Comparison of ENCODE assay signal across 2 cellular contexts in the genomic region with DNA sequence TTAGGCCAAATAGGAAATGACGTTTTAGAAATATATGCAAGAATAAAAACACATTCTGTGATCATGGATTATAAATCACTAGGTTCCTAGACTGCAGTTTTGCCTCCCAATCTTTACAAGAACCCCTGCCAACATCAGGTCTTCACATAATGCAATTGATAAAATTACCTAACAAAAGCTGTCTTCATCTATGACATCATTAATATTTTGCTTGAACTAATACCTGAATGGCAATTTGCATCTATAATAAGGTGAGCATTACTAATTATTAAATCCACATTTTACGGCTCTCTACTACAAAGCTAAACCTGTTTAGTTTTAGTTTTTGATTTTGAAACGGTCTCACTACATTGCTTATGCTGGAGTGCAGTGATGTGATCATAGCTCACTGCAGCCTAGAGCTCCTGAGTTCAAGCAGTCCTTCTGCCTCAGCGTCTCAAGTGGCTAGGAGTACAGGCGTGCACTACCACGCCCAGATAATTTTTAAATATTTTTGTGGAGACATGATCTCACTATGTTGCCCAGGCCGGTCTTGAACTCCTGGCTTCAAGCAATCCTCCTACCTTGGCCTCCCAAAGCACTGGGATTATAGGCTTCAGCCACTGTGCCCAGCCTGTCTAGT.
TF ChIP-seq lines count a peak whose summit lies in the region.

No MANE protein-coding gene starts in this region.

TF ChIP-seq in HepG2, 621 proteins besides CTCF, POLR2A, EP300 and RAD21:
- TF ChIP-seq, protein P1, sequence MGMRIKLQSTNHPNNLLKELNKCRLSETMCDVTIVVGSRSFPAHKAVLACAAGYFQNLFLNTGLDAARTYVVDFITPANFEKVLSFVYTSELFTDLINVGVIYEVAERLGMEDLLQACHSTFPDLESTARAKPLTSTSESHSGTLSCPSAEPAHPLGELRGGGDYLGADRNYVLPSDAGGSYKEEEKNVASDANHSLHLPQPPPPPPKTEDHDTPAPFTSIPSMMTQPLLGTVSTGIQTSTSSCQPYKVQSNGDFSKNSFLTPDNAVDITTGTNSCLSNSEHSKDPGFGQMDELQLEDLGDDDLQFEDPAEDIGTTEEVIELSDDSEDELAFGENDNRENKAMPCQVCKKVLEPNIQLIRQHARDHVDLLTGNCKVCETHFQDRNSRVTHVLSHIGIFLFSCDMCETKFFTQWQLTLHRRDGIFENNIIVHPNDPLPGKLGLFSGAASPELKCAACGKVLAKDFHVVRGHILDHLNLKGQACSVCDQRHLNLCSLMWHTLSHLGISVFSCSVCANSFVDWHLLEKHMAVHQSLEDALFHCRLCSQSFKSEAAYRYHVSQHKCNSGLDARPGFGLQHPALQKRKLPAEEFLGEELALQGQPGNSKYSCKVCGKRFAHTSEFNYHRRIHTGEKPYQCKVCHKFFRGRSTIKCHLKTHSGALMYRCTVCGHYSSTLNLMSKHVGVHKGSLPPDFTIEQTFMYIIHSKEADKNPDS (CRISPR knock-in tag; IDR thresholded peaks at IDR 0.05), result no peak
- no peak for TF ChIP-seq TSC22D2 (CRISPR knock-in tag; IDR thresholded peaks at IDR 0.05; ENCODE audit: borderline replicate concordance)
- peak; percentile 12; the same call in 1 of the 2 replicates for TF ChIP-seq CREB1 (IDR thresholded peaks at IDR 0.05)
- TF ChIP-seq CREB1 (CRISPR knock-in tag; IDR thresholded peaks at IDR 0.05), result no peak
- TF ChIP-seq MEIS2 (CRISPR knock-in tag; IDR thresholded peaks at IDR 0.05), result no peak
- TF ChIP-seq, protein P2, sequence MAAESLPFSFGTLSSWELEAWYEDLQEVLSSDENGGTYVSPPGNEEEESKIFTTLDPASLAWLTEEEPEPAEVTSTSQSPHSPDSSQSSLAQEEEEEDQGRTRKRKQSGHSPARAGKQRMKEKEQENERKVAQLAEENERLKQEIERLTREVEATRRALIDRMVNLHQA (CRISPR knock-in tag; IDR thresholded peaks at IDR 0.05), result no peak
- peak; percentile 80 for TF ChIP-seq ATF7 (IDR thresholded peaks at IDR 0.05)
- TF ChIP-seq ATF7 (CRISPR knock-in tag; IDR thresholded peaks at IDR 0.05), result no peak

TF ChIP-seq in GM12878, 131 proteins besides CTCF, POLR2A, EP300 and RAD21:
- TF ChIP-seq ATF7 (IDR thresholded peaks at IDR 0.05; ENCODE audit: low read depth), result peak; percentile 36; the same call in 1 of the 2 replicates
- TF ChIP-seq TCF3 (IDR thresholded peaks at IDR 0.05; ENCODE audit: borderline replicate concordance, insufficient read depth, low read depth, low read length), result no peak
